In genomic region chr16:58863761-58864160, GRCh38 we compare ENCODE assay signal across 26 cellular contexts.
"Had no signal": no experiment of that assay in that cellular context is flagged by ENCODE, and none has a peak within 500 bp of the region (broad histone marks: within the 10 kb centered on the region; RNA-seq: fewer than 3 reads in every experiment).

No MANE protein-coding gene starts in this region.

- H3K27me3 ChIP-seq: brain microvascular endothelial cell, dorsolateral prefrontal cortex had no signal

- H3K27ac ChIP-seq: brain microvascular endothelial cell, coronary artery, dorsolateral prefrontal cortex had no signal

- H3K9me3 Mint-ChIP-seq: activated CD4-positive, alpha-beta memory T cell treated with anti-CD3 and anti-CD28 coated beads, Interleukin-2, amount 10 ng/mL, durations not matched to agents 7 days and 5 days; activated CD4-positive, alpha-beta T cell treated with anti-CD3 and anti-CD28 coated beads, Interleukin-2, amount 10 ng/mL, durations not matched to agents 7 days and 5 days; activated naive CD4-positive, alpha-beta T cell treated with anti-CD3 and anti-CD28 coated beads, Interleukin-2, amount 10 ng/mL, durations not matched to agents 7 days and 5 days; activated T-cell treated with anti-CD3 and anti-CD28 coated beads, Interleukin-2, amount 50 U/mL, for 24 hours; dendritic cell treated with granulocyte-macrophage colony-stimulating factor and Interleukin-4, amounts not matched to agents 40 ng/mL and 50 ng/mL, for 4 days had no signal

- H3K27me3 Mint-ChIP-seq: activated CD4-positive, alpha-beta T cell treated with anti-CD3 and anti-CD28 coated beads, Interleukin-2, amount 10 ng/mL, durations not matched to agents 7 days and 5 days; activated naive CD4-positive, alpha-beta T cell treated with anti-CD3 and anti-CD28 coated beads, Interleukin-2, amount 10 ng/mL, durations not matched to agents 7 days and 5 days; dendritic cell treated with granulocyte-macrophage colony-stimulating factor and Interleukin-4, amounts not matched to agents 40 ng/mL and 50 ng/mL, for 4 days had no signal

- H3K4me1 Mint-ChIP-seq: activated CD4-positive, alpha-beta memory T cell treated with anti-CD3 and anti-CD28 coated beads, Interleukin-2, amount 10 ng/mL, durations not matched to agents 7 days and 5 days; activated CD4-positive, alpha-beta T cell treated with anti-CD3 and anti-CD28 coated beads, Interleukin-2, amount 10 ng/mL, durations not matched to agents 7 days and 5 days; activated naive CD4-positive, alpha-beta T cell treated with anti-CD3 and anti-CD28 coated beads, Interleukin-2, amount 10 ng/mL, durations not matched to agents 7 days and 5 days; central memory CD8-positive, alpha-beta T cell had no signal

- H3K36me3 ChIP-seq: brain microvascular endothelial cell had no signal

- ATAC-seq: activated naive CD4-positive, alpha-beta T cell treated with anti-CD3 and anti-CD28 coated beads, Interleukin-2, amount 50 U/mL, for 72 hours; activated T-cell treated with anti-CD3 and anti-CD28 coated beads, Interleukin-2, amount 50 U/mL, for 72 hours; esophagus mucosa had no signal

- H3K27ac Mint-ChIP-seq: activated CD4-positive, alpha-beta memory T cell treated with anti-CD3 and anti-CD28 coated beads, Interleukin-2, amount 10 ng/mL, durations not matched to agents 7 days and 5 days; activated CD4-positive, alpha-beta T cell treated with anti-CD3 and anti-CD28 coated beads, Interleukin-2, amount 10 ng/mL, durations not matched to agents 7 days and 5 days; activated naive CD4-positive, alpha-beta T cell treated with anti-CD3 and anti-CD28 coated beads, Interleukin-2, amount 10 ng/mL, durations not matched to agents 7 days and 5 days; activated naive CD4-positive, alpha-beta T cell treated with anti-CD3 and anti-CD28 coated beads, Interleukin-2, amount 50 U/mL, for 72 hours; activated T-cell treated with anti-CD3 and anti-CD28 coated beads, Interleukin-2, amount 50 U/mL, for 24 hours; activated T-cell treated with anti-CD3 and anti-CD28 coated beads, Interleukin-2, amount 50 U/mL, for 72 hours; dendritic cell treated with granulocyte-macrophage colony-stimulating factor and Interleukin-4, amounts not matched to agents 40 ng/mL and 50 ng/mL, for 4 days had no signal

- DNase-seq: activated CD4-positive, alpha-beta memory T cell treated with anti-CD3 and anti-CD28 coated beads, Interleukin-2, amount 10 ng/mL, durations not matched to agents 7 days and 5 days; activated CD4-positive, alpha-beta T cell treated with anti-CD3 and anti-CD28 coated beads for 1 hour; activated CD4-positive, alpha-beta T cell treated with anti-CD3 and anti-CD28 coated beads for 4 hours; activated CD4-positive, alpha-beta T cell treated with anti-CD3 and anti-CD28 coated beads, Interleukin-2, amount 10 ng/mL, durations not matched to agents 7 days and 5 days; activated CD4-positive, alpha-beta T cell treated with anti-CD3 and anti-CD28 coated beads, Interleukin-2, amount 50 U/mL, for 4 hours; activated CD8-positive, alpha-beta memory T cell treated with anti-CD3 and anti-CD28 coated beads, Interleukin-2, amount 50 U/mL, for 48 hours; activated gamma-delta T cell; activated naive CD4-positive, alpha-beta T cell; activated naive CD4-positive, alpha-beta T cell treated with anti-CD3 and anti-CD28 coated beads, Interleukin-2, amount 10 ng/mL, durations not matched to agents 7 days and 5 days; activated T-cell treated with anti-CD3 and anti-CD28 coated beads for 4 hours; activated T-cell treated with anti-CD3 and anti-CD28 coated beads, Interleukin-2, amount 50 U/mL, for 24 hours; activated T-cell treated with anti-CD3 and anti-CD28 coated beads, Interleukin-2, amount 50 U/mL, for 72 hours; amniotic stem cell; anterior cingulate cortex; brain microvascular endothelial cell; dorsolateral prefrontal cortex; effector memory CD4-positive, alpha-beta T cell; foreskin fibroblast; head of caudate nucleus; hippocampal formation had no signal

- H3K4me3 Mint-ChIP-seq: activated CD4-positive, alpha-beta memory T cell treated with anti-CD3 and anti-CD28 coated beads, Interleukin-2, amount 10 ng/mL, durations not matched to agents 7 days and 5 days; activated CD4-positive, alpha-beta T cell treated with anti-CD3 and anti-CD28 coated beads, Interleukin-2, amount 10 ng/mL, durations not matched to agents 7 days and 5 days; activated naive CD4-positive, alpha-beta T cell treated with anti-CD3 and anti-CD28 coated beads, Interleukin-2, amount 10 ng/mL, durations not matched to agents 7 days and 5 days; activated T-cell treated with anti-CD3 and anti-CD28 coated beads, Interleukin-2, amount 50 U/mL, for 24 hours; activated T-cell treated with anti-CD3 and anti-CD28 coated beads, Interleukin-2, amount 50 U/mL, for 72 hours; central memory CD8-positive, alpha-beta T cell; dendritic cell treated with granulocyte-macrophage colony-stimulating factor and Interleukin-4, amounts not matched to agents 40 ng/mL and 50 ng/mL, for 4 days; endodermal cell had no signal

- H3K4me3 ChIP-seq: coronary artery, dorsolateral prefrontal cortex had no signal

- H3K36me3 Mint-ChIP-seq: activated naive CD4-positive, alpha-beta T cell treated with anti-CD3 and anti-CD28 coated beads, Interleukin-2, amount 10 ng/mL, durations not matched to agents 7 days and 5 days; activated naive CD4-positive, alpha-beta T cell treated with anti-CD3 and anti-CD28 coated beads, Interleukin-2, amount 50 U/mL, for 72 hours had no signal
